16 cellular contexts compared by ENCODE assay signal in genomic region chr14:24330973-24331674, GRCh38.
"Had no signal": no experiment of that assay in that cellular context is flagged by ENCODE, and none has a peak within 500 bp of the region (broad histone marks: within the 10 kb centered on the region; RNA-seq: fewer than 3 reads in every experiment).

No MANE protein-coding gene starts in this region.

- H3K9me3 Mint-ChIP-seq: T-helper 2 cell treated with Interferon-gamma antibody and Interleukin-4, amounts not matched to agents 5 μg/mL and 100 μg/mL, for 36 hours had no signal

- H3K36me3 ChIP-seq: colonic mucosa, gastrocnemius medialis, sigmoid colon, transverse colon, vagina had no signal

- H2AFZ ChIP-seq: parathyroid adenoma had no signal

- H3K27me3 ChIP-seq: vagina had no signal

- H3K9me3 ChIP-seq: colonic mucosa, gastrocnemius medialis, heart right ventricle, sigmoid colon, transverse colon, vagina had no signal

- H3K27ac ChIP-seq: colonic mucosa, gastrocnemius medialis, parathyroid adenoma, sigmoid colon, transverse colon, vagina had no signal

- FAIRE-seq: TTC549 had no signal

- H3K9ac ChIP-seq: parathyroid adenoma had no signal

- H3K4me3 ChIP-seq: colonic mucosa, gastrocnemius medialis, sigmoid colon, transverse colon, vagina had no signal

- H3K36me3 Mint-ChIP-seq: brain had no signal

- DNase-seq: activated CD4-positive, alpha-beta T cell treated with anti-CD3 and anti-CD28 coated beads, Interleukin-2, amount 50 U/mL, for 48 hours; activated naive CD4-positive, alpha-beta T cell treated with Interleukin-2 at 50 U/mL for 16 hours; anterior cingulate cortex; colonic mucosa; gastrocnemius medialis; heart right ventricle; left ventricle myocardium superior; sigmoid colon; stimulated activated naive CD8-positive, alpha-beta T cell treated with anti-CD3 and anti-CD28 coated beads, Interleukin-15, Interleukin-2, amounts not matched to agents 100 U/mL and 50 U/mL, for 24 hours; transverse colon had no signal

- ATAC-seq: esophagus mucosa; gastrocnemius medialis; heart right ventricle; left ventricle myocardium superior; stimulated activated naive CD8-positive, alpha-beta T cell treated with anti-CD3 and anti-CD28 coated beads, Interleukin-15, Interleukin-2, amounts not matched to agents 100 U/mL and 50 U/mL, for 24 hours had no signal

- H3K79me2 ChIP-seq: parathyroid adenoma had no signal
